In the genomic region with DNA sequence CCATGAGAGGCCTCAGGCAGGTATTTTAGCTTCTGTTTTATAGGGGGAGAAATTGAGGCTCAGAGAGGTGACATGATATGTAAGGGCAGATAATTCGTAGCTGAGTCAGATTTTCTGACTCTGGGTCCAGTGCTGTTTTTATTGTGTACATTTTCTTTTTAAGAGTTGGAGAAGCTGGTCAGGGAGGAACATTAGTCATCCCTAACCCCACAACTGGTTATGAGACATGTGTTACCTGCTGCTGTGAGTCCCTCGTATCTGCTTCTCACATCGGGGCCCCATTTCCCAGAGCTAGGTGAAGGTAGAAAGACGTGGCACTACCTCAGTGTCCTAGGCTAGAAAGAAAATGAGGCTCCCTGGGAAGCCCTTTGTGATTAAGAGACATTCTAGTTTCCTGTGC, we compare ENCODE assay signal across 14 cellular contexts. TPM values are rescaled to one million over a fixed set of nuclear protein-coding genes. Genes with fewer than 3 reads are reported as not detected.
DNase-seq lines count a peak whose midpoint lies in the region; ATAC-seq, FAIRE-seq and TF ChIP-seq lines count a peak whose summit lies in the region.
"Had no signal": no experiment of that assay in that cellular context is flagged by ENCODE, and none has a peak within 500 bp of the region (broad histone marks: within the 10 kb centered on the region; RNA-seq: fewer than 3 reads in every experiment).

No MANE protein-coding gene starts in this region.

- H3K4me1 Mint-ChIP-seq in astrocyte (ENCODE audit: low read depth, unreplicated experiment): peaks cover 29% of the 10 kb centered on the region
- H3K4me1 Mint-ChIP-seq: central memory CD8-positive, alpha-beta T cell; memory B cell had no signal

- H3K4me2 ChIP-seq in GM23248 (ENCODE audit: unreplicated experiment): no peak overlapping the region
- peak overlapping the region; percentile 58 for H3K4me2 ChIP-seq in astrocyte (ENCODE audit: low read length)

- no peaks in the 10 kb centered on the region for H3K9me2 ChIP-seq in GM23248 (ENCODE audit: insufficient read depth)

- no peak for FAIRE-seq in astrocyte (lab: Jason Lieb, UNC)

- H3K79me2 ChIP-seq in GM23248 (ENCODE audit: insufficient read depth) (no peaks in the 10 kb centered on the region), astrocyte (ENCODE audit: insufficient read depth, low read length) (no peaks in the 10 kb centered on the region)

- DNase-seq in NK-92 treated with Interleukin-12 subunit alpha and Interleukin-12 subunit beta, amount 100 ng/mL, for 24 hours (lab: John Stamatoyannopoulos, UW): peak; percentile 14
- DNase-seq in NK-92 (lab: John Stamatoyannopoulos, UW; ENCODE audit: unreplicated experiment) (no peak), GM23248 (peak; percentile 69), astrocyte (ENCODE audit: low read depth) (peak; percentile 84), kidney epithelial cell (ENCODE audit: low read depth) (peak; percentile 38), NCI-H2081 treated with DMSO at 0.1 percent for 48 hours (lab: John Stamatoyannopoulos, UW) (no peak), NCI-H1417 (lab: John Stamatoyannopoulos, UW) (no peak)
- DNase-seq: COR-L47 had no signal

- peaks cover 5% of the 10 kb centered on the region for H3K27me3 Mint-ChIP-seq in astrocyte (ENCODE audit: low read depth, unreplicated experiment)

- H3K36me3 Mint-ChIP-seq in astrocyte (ENCODE audit: low read depth, unreplicated experiment): no peaks in the 10 kb centered on the region
- H3K36me3 Mint-ChIP-seq: memory B cell, type B pancreatic cell had no signal

- peak overlapping the region; percentile 6 for H3K27ac Mint-ChIP-seq in astrocyte (ENCODE audit: unreplicated experiment)
- H3K27ac Mint-ChIP-seq: activated T-helper 1 cell treated with anti-CD3 and anti-CD28 coated beads, Interleukin-12 subunit alpha, Interleukin-12 subunit beta, Interleukin-2, Interleukin-4 antibody, amounts not matched to agents 30 ng/mL and 10 ng/mL and 1 ng/mL, durations not matched to agents 14 hours and 24 hours and 36 hours; memory B cell had no signal

- H3K9ac ChIP-seq in GM23248 (no peak overlapping the region), astrocyte (ENCODE audit: low read length) (peak overlapping the region; percentile 61)

- H3K4me3 ChIP-seq in GM23248: no peak overlapping the region
- no peak overlapping the region for H3K4me3 ChIP-seq in astrocyte (ENCODE audit: insufficient read depth, low read depth, low read length)
- no peak overlapping the region for H3K4me3 ChIP-seq in kidney epithelial cell (ENCODE audit: low read depth, low read length)

- no peaks in the 10 kb centered on the region for H4K20me1 ChIP-seq in GM23248 (ENCODE audit: insufficient read depth)
- no peaks in the 10 kb centered on the region for H4K20me1 ChIP-seq in astrocyte (ENCODE audit: insufficient read depth, low read length)

- H3K9me3 ChIP-seq in GM23248 (ENCODE audit: low read depth) (no peaks in the 10 kb centered on the region), astrocyte (ENCODE audit: insufficient read depth, low read depth, low read length) (no peaks in the 10 kb centered on the region)

- H3K36me3 ChIP-seq in GM23248 (ENCODE audit: low read depth): no peaks in the 10 kb centered on the region
- H3K36me3 ChIP-seq in astrocyte (ENCODE audit: insufficient read depth, low read length): no peaks in the 10 kb centered on the region
- H3K36me3 ChIP-seq in kidney epithelial cell (ENCODE audit: control insufficient read depth, insufficient read depth, low read length): no peaks in the 10 kb centered on the region

- 38 to 46% methylated on average over 4 of the region's 4 CpGs for WGBS in GM23248 (ENCODE audit: low coverage in 1 of 2, low lambda C conversion rate in 2 of 2, missing lambda C conversion rate in 2 of 2), 2 experiments

- H3K4me3 Mint-ChIP-seq in astrocyte (ENCODE audit: unreplicated experiment): no peak overlapping the region
- H3K4me3 Mint-ChIP-seq: activated T-helper 1 cell treated with anti-CD3 and anti-CD28 coated beads, Interleukin-12 subunit alpha, Interleukin-12 subunit beta, Interleukin-2, Interleukin-4 antibody, amounts not matched to agents 30 ng/mL and 10 ng/mL and 1 ng/mL, durations not matched to agents 14 hours and 24 hours and 36 hours; central memory CD8-positive, alpha-beta T cell; memory B cell; type B pancreatic cell had no signal

- peaks cover 19% of the 10 kb centered on the region; the same call in 1 of the 2 replicates for H3F3A ChIP-seq in GM23248 (ENCODE audit: insufficient read depth)

- ATAC-seq in HG03097 (IDR thresholded peaks at IDR 0.05; ENCODE audit: low FRiP score, unreplicated experiment): no peak

- peaks cover 36% of the 10 kb centered on the region for H3K4me1 ChIP-seq in GM23248 (ENCODE audit: insufficient read depth)
- H3K4me1 ChIP-seq in astrocyte (ENCODE audit: insufficient read depth, low read length): peaks cover 38% of the 10 kb centered on the region

- H3K27me3 ChIP-seq in GM23248 (replicated peaks; ENCODE audit: insufficient read depth): no peaks in the 10 kb centered on the region
- no peaks in the 10 kb centered on the region for H3K27me3 ChIP-seq in astrocyte (ENCODE audit: insufficient read depth, low read length)
- no peaks in the 10 kb centered on the region for H3K27me3 ChIP-seq in kidney epithelial cell (ENCODE audit: control insufficient read depth, insufficient read depth, low read length)

- no peak overlapping the region for H2AFZ ChIP-seq in GM23248
- H2AFZ ChIP-seq in astrocyte (ENCODE audit: low read depth, low read length): no peak overlapping the region

- no peaks in the 10 kb centered on the region for H3K9me3 Mint-ChIP-seq in astrocyte (ENCODE audit: unreplicated experiment)
- H3K9me3 Mint-ChIP-seq: activated T-helper 1 cell treated with anti-CD3 and anti-CD28 coated beads, Interleukin-12 subunit alpha, Interleukin-12 subunit beta, Interleukin-2, Interleukin-4 antibody, amounts not matched to agents 30 ng/mL and 10 ng/mL and 1 ng/mL, durations not matched to agents 14 hours and 24 hours and 36 hours; central memory CD8-positive, alpha-beta T cell; memory B cell; type B pancreatic cell had no signal

- in situ Hi-C loops in GM23248 (cut with MboI): no loop called here

- TF ChIP-seq CTCF in astrocyte (IDR thresholded peaks at IDR 0.05; ENCODE audit: insufficient read depth, low read depth, low read length) (no peak), kidney epithelial cell (IDR thresholded peaks at IDR 0.05; ENCODE audit: insufficient read depth, low read length, poor library complexity, severe bottlenecking) (no peak)

- H3K27ac ChIP-seq in GM23248 (no peak overlapping the region), astrocyte (ENCODE audit: low read depth, low read length) (no peak overlapping the region)
- H3K27ac ChIP-seq: 22Rv1 had no signal

RNA-seq across cellular contexts. Expression of gene GALNT15, which starts 28.6 kb away (rescaled TPM):
- 11.7 and 12.9 TPM in 2 replicates for total RNA-seq in GM23248 (2014; rRNA removed; shearing (Covaris generic))
- 9.9 and 10.7 TPM in 2 replicates for polyA plus RNA-seq in GM23248 (2016; fragmentation: Nextera tagmentation; extraction: Ambion mirVana)
- total RNA-seq in astrocyte (0.95 and 3.0 TPM in 2 replicates), kidney epithelial cell (0.17 TPM in 1 of 2 replicates, not detected in the other)
- total RNA-seq: activated T-helper 1 cell treated with anti-CD3 and anti-CD28 coated beads, Interleukin-12 subunit alpha, Interleukin-12 subunit beta, Interleukin-2, Interleukin-4 antibody, amounts not matched to agents 30 ng/mL and 10 ng/mL and 1 ng/mL, durations not matched to agents 14 hours and 24 hours and 36 hours had no signal

Comparison
In these comparisons a context has a peak if more than half of its experiments do, and no peak if none do; other contexts are left out.
1. DNase-seq: peak in NK-92 treated with Interleukin-12 subunit alpha and Interleukin-12 subunit beta, amount 100 ng/mL, for 24 hours (single experiment), GM23248 (single experiment), astrocyte (single experiment) and kidney epithelial cell (single experiment); none in NK-92 (single experiment), NCI-H2081 treated with DMSO at 0.1 percent for 48 hours (single experiment) and NCI-H1417 (0 of 3).